Comparison of ENCODE assay signal across 12 cellular contexts in genomic region chr17:18771056-18771455, GRCh38. TPM values are rescaled to one million over a fixed set of nuclear protein-coding genes. Genes with fewer than 3 reads are reported as not detected.
DNase-seq lines count a peak whose midpoint lies in the region; FAIRE-seq and TF ChIP-seq lines count a peak whose summit lies in the region.
"Not testable (repeated sequence)": the region's sequence is repeated elsewhere in the genome, so short reads cannot be mapped to it uniquely, and the experiment has no call there.
"Had no signal": no experiment of that assay in that cellular context is flagged by ENCODE, and none has a peak within 500 bp of the region (broad histone marks: within the 10 kb centered on the region; RNA-seq: fewer than 3 reads in every experiment).

No MANE protein-coding gene starts in this region.

- no CpG with 5 or more reads among the region's 4 CpGs for WGBS in neuronal stem cell (ENCODE audit: extremely low coverage in 2 of 2, insufficient read length in 2 of 2, insufficient replicate concordance in 1 of 2), 2 donors
- WGBS in thyroid gland, 2 donors, result 21 to 26% methylated on average over 4 of the region's 4 CpGs

- H3K27ac Mint-ChIP-seq in chondrocyte (ENCODE audit: unreplicated experiment) (peak overlapping the region; percentile 5), mesothelial cell of epicardium (peak overlapping the region; percentile 92)

- not testable (repeated sequence) for DNase-seq in GM12892 (ENCODE audit: insufficient read length); chondrocyte (ENCODE audit: low spot score); mesothelial cell of epicardium (ENCODE audit: low spot score in 2 of 2, unreplicated experiment in 2 of 2); neuronal stem cell (ENCODE audit: low spot score); thyroid gland

- not testable (repeated sequence) for H3K27ac ChIP-seq in neuronal stem cell (replicated peaks; ENCODE audit: low read length)
- H3K27ac ChIP-seq in thyroid gland, result peak overlapping the region; percentile 88 to 99 (median 93)

- H3K79me2 ChIP-seq in Loucy (ENCODE audit: insufficient read depth, low read length), result not testable (repeated sequence)

- not testable (repeated sequence) for H3K36me3 Mint-ChIP-seq in chondrocyte (ENCODE audit: low read depth); mesothelial cell of epicardium

- not testable (repeated sequence) for H4K20me1 ChIP-seq in Loucy (ENCODE audit: insufficient read depth, low read length, poor library complexity, severe bottlenecking)

- peak; percentile 36 for FAIRE-seq in GM12892 (lab: Jason Lieb, UNC)
- FAIRE-seq in endometrium (lab: Jason Lieb, UNC), result peak; percentile 15

- peak overlapping the region; percentile 54 for H3K4me3 ChIP-seq in Loucy (ENCODE audit: low read length, poor library complexity, severe bottlenecking)
- not testable (repeated sequence) for H3K4me3 ChIP-seq in neuronal stem cell (ENCODE audit: low read length in 2 of 2); thyroid gland (replicated peaks in 1 of 3)

- peak overlapping the region; percentile 59 for H3K9ac ChIP-seq in Loucy (ENCODE audit: low read depth, low read length, poor library complexity, severe bottlenecking)
- H3K9ac ChIP-seq in neuronal stem cell (ENCODE audit: low read depth, low read length, poor library complexity), result not testable (repeated sequence)

- TF ChIP-seq CTCF in Loucy (conservative IDR thresholded peaks at IDR 0.05; ENCODE audit: low read length); chondrocyte (IDR thresholded peaks at IDR 0.05); mesothelial cell of epicardium (IDR thresholded peaks at IDR 0.05; ENCODE audit: unreplicated experiment); thyroid gland (IDR thresholded peaks at IDR 0.05): not testable (repeated sequence)

- intact Hi-C loops in thyroid gland (cut with DNase I), result not testable (repeated sequence)

- H3K18ac ChIP-seq in neuronal stem cell (ENCODE audit: low read length), result not testable (repeated sequence)

- H3K4me2 ChIP-seq in Loucy (ENCODE audit: low read depth, low read length, poor library complexity, severe bottlenecking), result peak overlapping the region; percentile 66
- not testable (repeated sequence) for H3K4me2 ChIP-seq in neuronal stem cell (ENCODE audit: insufficient read depth, low read length, poor library complexity, severe bottlenecking)

- H3K27me3 Mint-ChIP-seq in chondrocyte (ENCODE audit: low read depth); mesothelial cell of epicardium (ENCODE audit: low read depth): not testable (repeated sequence)

- H3F3A ChIP-seq in Loucy (ENCODE audit: low read depth), result not testable (repeated sequence)

- not testable (repeated sequence) for H4K8ac ChIP-seq in neuronal stem cell (ENCODE audit: low read depth, low read length)

- H3K4me3 Mint-ChIP-seq in chondrocyte (ENCODE audit: unreplicated experiment); mesothelial cell of epicardium: not testable (repeated sequence)

- not testable (repeated sequence) for H2BK120ac ChIP-seq in neuronal stem cell (ENCODE audit: low read depth, low read length)

- not testable (repeated sequence) for H3K9me2 ChIP-seq in Loucy (replicated peaks; ENCODE audit: low read depth, low read length)

- not testable (repeated sequence) for H2BK12ac ChIP-seq in neuronal stem cell (ENCODE audit: low read length)

- H3K36me3 ChIP-seq in Loucy (ENCODE audit: insufficient read depth, low read length); neuronal stem cell (replicated peaks in 1 of 2; ENCODE audit: control insufficient read depth in 2 of 2, insufficient read depth in 2 of 2, low read length in 2 of 2); thyroid gland: not testable (repeated sequence)

- H3K14ac ChIP-seq in neuronal stem cell (ENCODE audit: low read length), result not testable (repeated sequence)

- H2BK15ac ChIP-seq in neuronal stem cell (ENCODE audit: low read length), result not testable (repeated sequence)

- not testable (repeated sequence) for H3K9me3 ChIP-seq in Loucy (ENCODE audit: insufficient read depth, low read depth, low read length); neuronal stem cell (replicated peaks in 1 of 2; ENCODE audit: control insufficient read depth in 2 of 2, insufficient read depth in 1 of 2, low read depth in 1 of 2, low read length in 2 of 2); thyroid gland

- not testable (repeated sequence) for H3K9me3 Mint-ChIP-seq in chondrocyte (ENCODE audit: low read depth); mesothelial cell of epicardium

- H2BK5ac ChIP-seq in neuronal stem cell (ENCODE audit: low read length), result not testable (repeated sequence)

- not testable (repeated sequence) for H3K4me1 ChIP-seq in Loucy (ENCODE audit: insufficient read depth, low read length, poor library complexity, severe bottlenecking); neuronal stem cell (ENCODE audit: control insufficient read depth in 2 of 2, insufficient read depth in 1 of 2, low read depth in 1 of 2, low read length in 2 of 2)
- H3K4me1 ChIP-seq in thyroid gland, result peaks cover 9 to 16% of the 10 kb centered on the region in 2 donors

- not testable (repeated sequence) for H3K23ac ChIP-seq in neuronal stem cell (ENCODE audit: low read depth, low read length, poor library complexity)

- not testable (repeated sequence) for H2AFZ ChIP-seq in Loucy (ENCODE audit: low read length)
- H2AFZ ChIP-seq in neuronal stem cell (ENCODE audit: low read length), result peak overlapping the region; percentile 45

- not testable (repeated sequence) for H3K27me3 ChIP-seq in Loucy (ENCODE audit: insufficient read depth, low read length, poor library complexity, severe bottlenecking); neuronal stem cell (ENCODE audit: control insufficient read depth in 3 of 3, insufficient read depth in 3 of 3, low read depth in 1 of 3, low read length in 3 of 3); thyroid gland

- H3K79me1 ChIP-seq in neuronal stem cell (ENCODE audit: low read depth, low read length), result not testable (repeated sequence)

- not testable (repeated sequence) for H3K4ac ChIP-seq in neuronal stem cell (ENCODE audit: low read length)

- not testable (repeated sequence) for H2AK5ac ChIP-seq in neuronal stem cell (ENCODE audit: low read depth, low read length)

- not testable (repeated sequence) for TF ChIP-seq POLR2A in GM12892 (IDR thresholded peaks at IDR 0.05; ENCODE audit: low read depth, low read length); thyroid gland (IDR thresholded peaks at IDR 0.05)

- H4K91ac ChIP-seq in neuronal stem cell (ENCODE audit: low read depth, low read length, poor library complexity), result not testable (repeated sequence)

- not testable (repeated sequence) for H3K4me1 Mint-ChIP-seq in chondrocyte (ENCODE audit: low read depth)
- peaks cover 16% of the 10 kb centered on the region for H3K4me1 Mint-ChIP-seq in mesothelial cell of epicardium

RNA-seq across cellular contexts. Expression of gene TVP23B, which starts 9.9 kb away (rescaled TPM):
- 35.4 TPM for polyA plus RNA-seq in GM12892 (2012; ENCODE audit: missing spikeins)
- 45.9 to 50.1 TPM (median 49.0 TPM) in 3 replicates for total RNA-seq in chondrocyte
- 29.3 to 39.7 TPM (median 31.5 TPM) in 3 replicates for total RNA-seq in mesothelial cell of epicardium
- 11.8 TPM for polyA plus RNA-seq in neuronal stem cell (2013, experiment 1 of 2)
- polyA plus RNA-seq in neuronal stem cell (2013, experiment 2 of 2), result 11.3 TPM
- 10 to 100 TPM; 58.9 to 85.1 (median 68.3) TPM for total RNA-seq in thyroid gland

RNA-seq across cellular contexts. Expression of gene FBXW10, which starts 27.2 kb away (rescaled TPM):
- polyA plus RNA-seq in GM12892 (2012; ENCODE audit: missing spikeins), result 0.08 TPM
- total RNA-seq in chondrocyte, result not detected in 3 replicates
- 0.16 to 0.42 TPM (median 0.18 TPM) in 3 replicates for total RNA-seq in mesothelial cell of epicardium
- 0.15 TPM for polyA plus RNA-seq in neuronal stem cell (2013, experiment 1 of 2)
- 0.06 TPM for polyA plus RNA-seq in neuronal stem cell (2013, experiment 2 of 2)
- 1 to 10 TPM in 2 of 4 donors, under 1 TPM in 2; 0.78 to 1.4 (median 1.0) TPM for total RNA-seq in thyroid gland
- total RNA-seq: A172; CD4-positive, CD25-positive, alpha-beta regulatory T cell; H7; HT1080 had no signal
- polyA plus RNA-seq: CD4-positive, CD25-positive, alpha-beta regulatory T cell; GM23338 had no signal
